In genomic region chr12:910416-910815, GRCh38 we compare ENCODE assay signal across 11 cellular contexts.
"Had no signal": no experiment of that assay in that cellular context is flagged by ENCODE, and none has a peak within 500 bp of the region (broad histone marks: within the 10 kb centered on the region; RNA-seq: fewer than 3 reads in every experiment).

No MANE protein-coding gene starts in this region.

- ATAC-seq: activated T-cell treated with anti-CD3 and anti-CD28 coated beads, Interleukin-2, amount 50 U/mL, for 72 hours; gastroesophageal sphincter; heart right ventricle; sciatic nerve had no signal

- H3K27ac ChIP-seq: stomach, testis had no signal

- H3K4me3 Mint-ChIP-seq: activated CD4-positive, alpha-beta memory T cell treated with anti-CD3 and anti-CD28 coated beads for 36 hours; activated T-cell treated with anti-CD3 and anti-CD28 coated beads, Interleukin-2, amount 50 U/mL, for 72 hours; endodermal cell had no signal

- H3K27me3 Mint-ChIP-seq: activated CD4-positive, alpha-beta memory T cell treated with anti-CD3 and anti-CD28 coated beads for 36 hours had no signal

- H3K4me3 ChIP-seq: gastroesophageal sphincter, heart right ventricle, stomach, testis, upper lobe of left lung had no signal

- DNase-seq: activated CD4-positive, alpha-beta memory T cell treated with anti-CD3 and anti-CD28 coated beads for 36 hours; activated T-cell treated with anti-CD3 and anti-CD28 coated beads, Interleukin-2, amount 50 U/mL, for 72 hours; endodermal cell; heart right ventricle; mammary epithelial cell; SK-N-SH; stomach; testis; upper lobe of left lung had no signal

- H3K9me3 ChIP-seq: gastroesophageal sphincter, heart right ventricle, SK-N-SH, stomach, testis, upper lobe of left lung had no signal

- H3K27me3 ChIP-seq: gastroesophageal sphincter, heart right ventricle, stomach, testis, upper lobe of left lung had no signal

- H3K9me3 Mint-ChIP-seq: activated CD4-positive, alpha-beta memory T cell treated with anti-CD3 and anti-CD28 coated beads for 36 hours; activated T-cell treated with anti-CD3 and anti-CD28 coated beads, Interleukin-2, amount 50 U/mL, for 72 hours; endodermal cell had no signal
